Comparison of ENCODE assay signal across 16 cellular contexts in the genomic region with DNA sequence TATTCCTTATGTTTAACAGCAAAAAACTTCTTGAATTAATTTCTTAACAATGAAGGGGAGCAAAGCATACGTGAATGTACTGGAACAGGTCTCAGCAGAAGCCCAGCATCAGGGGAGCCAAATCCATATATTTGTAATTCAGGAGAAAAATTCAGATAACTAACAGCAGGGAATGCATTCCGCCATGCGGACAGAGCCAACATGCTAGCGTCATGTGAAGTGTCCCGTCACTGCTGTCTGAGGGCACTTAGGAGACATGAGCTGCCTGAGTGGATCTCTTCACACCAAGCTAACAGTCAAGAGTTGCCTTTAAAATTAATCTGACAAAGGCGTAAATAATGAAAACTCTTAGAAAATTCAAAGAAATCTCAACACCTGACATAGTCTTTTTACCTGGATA. TPM values are rescaled to one million over a fixed set of nuclear protein-coding genes. Genes with fewer than 3 reads are reported as not detected.
A peak's percentile ranks its signal among the peaks of the same experiment; 100 is the strongest.
DNase-seq lines count a peak whose midpoint lies in the region; TF ChIP-seq lines count a peak whose summit lies in the region.
"Had no signal": no experiment of that assay in that cellular context is flagged by ENCODE, and none has a peak within 500 bp of the region (broad histone marks: within the 10 kb centered on the region; RNA-seq: fewer than 3 reads in every experiment).

No MANE protein-coding gene starts in this region.

- peaks cover 14% of the 10 kb centered on the region for H3K27me3 Mint-ChIP-seq in brain

- H3K27ac Mint-ChIP-seq in brain = peak overlapping the region; percentile 29 to 92 (median 63)

- peaks cover 66% of the 10 kb centered on the region for H3K4me1 Mint-ChIP-seq in brain

- peak; percentile 85 for DNase-seq in NCI-H82 (lab: John Stamatoyannopoulos, UW)
- peak; percentile 75 for DNase-seq in superior temporal gyrus (ENCODE audit: extremely low spot score)
- DNase-seq in NCI-H510A treated with DMSO at 0.1 percent for 48 hours (lab: John Stamatoyannopoulos, UW) = no peak
- DNase-seq in NCI-H510A (lab: John Stamatoyannopoulos, UW) = no peak
- DNase-seq in OCI-M2 (lab: John Stamatoyannopoulos, UW; ENCODE audit: unreplicated experiment) = no peak
- DNase-seq: ACHN, AML-193, DMS79 treated with DMSO at 0.1 percent for 48 hours, HCEC 1CT, IMR-90, NCI-H2171 treated with DMSO at 0.1 percent for 48 hours, NCI-H446, SJCRH30 had no signal

- H3K36me3 ChIP-seq in iPS-20b (ENCODE audit: insufficient read depth, low read depth, low read length) = no peaks in the 10 kb centered on the region
- H3K36me3 ChIP-seq: SJCRH30 had no signal

- no peak for TF ChIP-seq CTCF in brain (conservative IDR thresholded peaks at IDR 0.05)

- no peak overlapping the region for H3K27ac ChIP-seq in iPS-20b (ENCODE audit: low read length)
- H3K27ac ChIP-seq: C4-2B, SJCRH30 had no signal

- H3K4me1 ChIP-seq in iPS-20b (ENCODE audit: insufficient read depth, low read length) = peaks cover 6% of the 10 kb centered on the region; the same call in 1 of the 2 replicates
- H3K4me1 ChIP-seq: SJCRH30 had no signal

- H3K4me3 ChIP-seq in iPS-20b (ENCODE audit: low read length) = no peak overlapping the region
- H3K4me3 ChIP-seq: SJCRH30 had no signal

- H3K9ac ChIP-seq in iPS-20b (ENCODE audit: low read depth, low read length) = peak overlapping the region; percentile 40; the same call in 1 of the 2 replicates

- peak overlapping the region; percentile 66 to 92 (median 75) for H3K4me3 Mint-ChIP-seq in brain

- H3K27me3 ChIP-seq in iPS-20b (ENCODE audit: insufficient read depth, low read length) = peaks cover 20% of the 10 kb centered on the region

- peaks cover 40% of the 10 kb centered on the region for H3K36me3 Mint-ChIP-seq in brain

- peaks cover 0 to 13% (median 6%) of the 10 kb centered on the region in 5 experiments for H3K9me3 Mint-ChIP-seq in brain

- no peaks in the 10 kb centered on the region for H3K9me3 ChIP-seq in iPS-20b (ENCODE audit: insufficient read depth, low read depth, low read length)
- H3K9me3 ChIP-seq: SJCRH30 had no signal

RNA-seq across cellular contexts. Expression of a gene that starts 6.4 kb away (rescaled TPM):
- 18.8 TPM for polyA plus RNA-seq in brain (ENCODE audit: insufficient read depth, low read depth, low replicate concordance)
- polyA plus RNA-seq: IMR-90 had no signal

Comparison
In these comparisons a context has a peak if more than half of its experiments do, and no peak if none do; other contexts are left out.
1. DNase-seq: peak in NCI-H82 (single experiment) and superior temporal gyrus (single experiment); none in NCI-H510A treated with DMSO at 0.1 percent for 48 hours (single experiment), NCI-H510A (single experiment) and OCI-M2 (single experiment).